8 cellular contexts compared by ENCODE assay signal in genomic region chr22:37674248-37674647, GRCh38. TPM values are rescaled to one million over a fixed set of nuclear protein-coding genes. Genes with fewer than 3 reads are reported as not detected.
DNase-seq lines count a peak whose midpoint lies in the region; ATAC-seq and TF ChIP-seq lines count a peak whose summit lies in the region.

No MANE protein-coding gene starts in this region.

- H3K4me3 ChIP-seq in CD8-positive, alpha-beta memory T cell (ENCODE audit: low read length) = no peak overlapping the region
- no peak overlapping the region for H3K4me3 ChIP-seq in skeletal muscle satellite cell (ENCODE audit: low read length)

- no peaks in the 10 kb centered on the region for H3K9me3 ChIP-seq in CD8-positive, alpha-beta memory T cell (ENCODE audit: low read length)
- H3K9me3 ChIP-seq in skeletal muscle satellite cell (replicated peaks; ENCODE audit: low read length) = no peaks in the 10 kb centered on the region

- peaks cover 44% of the 10 kb centered on the region for H3K4me1 ChIP-seq in CD8-positive, alpha-beta memory T cell (ENCODE audit: insufficient read depth, low read length)
- peaks cover 18% of the 10 kb centered on the region for H3K4me1 ChIP-seq in skeletal muscle satellite cell (ENCODE audit: control insufficient read depth, insufficient read depth, low read length)

- H3K27ac Mint-ChIP-seq in CD8-positive, alpha-beta memory T cell = peak overlapping the region; percentile 61 to 100 (median 76)
- peak overlapping the region; percentile 46 to 98 for H3K27ac Mint-ChIP-seq in effector memory CD8-positive, alpha-beta T cell
- H3K27ac Mint-ChIP-seq in glutamatergic neuron (ENCODE audit: unreplicated experiment) = no peak overlapping the region

- CTCF ChIA-PET in CD8-positive, alpha-beta memory T cell (lab: Charles Lee) = interaction anchor here (0.7 to 16.7 kb wide), 10 partner anchors 9 to 67 kb away, joined by 3 to 375 read pairs (median 7); partner anchors contain the start of genes GGA1, NOL12, PDXP and SH3BP1
- CTCF ChIA-PET in RWPE1 (lab: Yijun Ruan, JAX) = no interaction called here

- no peaks in the 10 kb centered on the region for H3K36me3 ChIP-seq in CD8-positive, alpha-beta memory T cell (ENCODE audit: insufficient read depth, low read length)
- H3K36me3 ChIP-seq in skeletal muscle satellite cell (ENCODE audit: insufficient read depth, low read length) = peaks cover 13% of the 10 kb centered on the region

- POLR2A ChIA-PET in CD8-positive, alpha-beta memory T cell (lab: Charles Lee) = interaction anchor here (0.8 to 4.7 kb wide), 4 partner anchors 13 to 66 kb away, joined by 3 to 59 read pairs (median 6); partner anchors contain the start of genes GGA1 and PDXP
- POLR2A ChIA-PET in RWPE1 (lab: Yijun Ruan, JAX; ENCODE audit: low non-redundant PET) = no interaction called here

- H3K27me3 Mint-ChIP-seq in CD8-positive, alpha-beta memory T cell = no peaks in the 10 kb centered on the region
- no peaks in the 10 kb centered on the region for H3K27me3 Mint-ChIP-seq in effector memory CD8-positive, alpha-beta T cell
- H3K27me3 Mint-ChIP-seq in glutamatergic neuron (ENCODE audit: unreplicated experiment) = peaks cover 5% of the 10 kb centered on the region

- peak overlapping the region; percentile 55 to 97 (median 66) for H3K4me3 Mint-ChIP-seq in CD8-positive, alpha-beta memory T cell
- H3K4me3 Mint-ChIP-seq in effector memory CD8-positive, alpha-beta T cell = peak overlapping the region; percentile 85 to 91
- H3K4me3 Mint-ChIP-seq in glutamatergic neuron (ENCODE audit: unreplicated experiment) = no peak overlapping the region

- no peak for ATAC-seq in effector memory CD8-positive, alpha-beta T cell (replicated peaks)

- no peak overlapping the region for H3K27ac ChIP-seq in CD8-positive, alpha-beta memory T cell (ENCODE audit: low read depth, low read length)
- H3K27ac ChIP-seq in RWPE1 = peak overlapping the region; percentile 98

- TF ChIP-seq CTCF in RWPE1 (conservative IDR thresholded peaks at IDR 0.05; ENCODE audit: low read depth) (no peak), glutamatergic neuron (IDR thresholded peaks at IDR 0.05; ENCODE audit: partially characterized antibody, unreplicated experiment) (no peak)

- peaks cover 32 to 67% (median 37%) of the 10 kb centered on the region in 3 donors for H3K4me1 Mint-ChIP-seq in CD8-positive, alpha-beta memory T cell
- peaks cover 31 to 35% of the 10 kb centered on the region in 2 donors for H3K4me1 Mint-ChIP-seq in effector memory CD8-positive, alpha-beta T cell (ENCODE audit: low read depth in 2 of 2)
- H3K4me1 Mint-ChIP-seq in glutamatergic neuron (ENCODE audit: low read depth, unreplicated experiment) = peaks cover 2% of the 10 kb centered on the region

- H3K9ac ChIP-seq in skeletal muscle satellite cell (ENCODE audit: low read depth, low read length) = peak overlapping the region; percentile 36

- H3K27me3 ChIP-seq in CD8-positive, alpha-beta memory T cell (ENCODE audit: insufficient read depth, low read length, poor library complexity, severe bottlenecking) = no peaks in the 10 kb centered on the region
- H3K27me3 ChIP-seq in skeletal muscle satellite cell (ENCODE audit: control insufficient read depth, insufficient read depth, low read length) = no peaks in the 10 kb centered on the region

- H3K9me3 Mint-ChIP-seq in CD8-positive, alpha-beta memory T cell = no peaks in the 10 kb centered on the region
- H3K9me3 Mint-ChIP-seq in effector memory CD8-positive, alpha-beta T cell = no peaks in the 10 kb centered on the region
- peaks cover 5% of the 10 kb centered on the region for H3K9me3 Mint-ChIP-seq in glutamatergic neuron (ENCODE audit: unreplicated experiment)

- DNase-seq in CD8-positive, alpha-beta memory T cell = no peak
- DNase-seq in RWPE1 (ENCODE audit: low spot score) (no peak), glutamatergic neuron (no peak), DMS53 (lab: John Stamatoyannopoulos, UW) (no peak), NCI-H2081 treated with DMSO at 0.1 percent for 48 hours (lab: John Stamatoyannopoulos, UW) (no peak), activated gamma-delta T cell (lab: John Stamatoyannopoulos, UW) (no peak)
- DNase-seq in effector memory CD8-positive, alpha-beta T cell = no peak

- H3K36me3 Mint-ChIP-seq in CD8-positive, alpha-beta memory T cell = peaks cover 0 to 9% (median 0%) of the 10 kb centered on the region in 3 donors
- H3K36me3 Mint-ChIP-seq in effector memory CD8-positive, alpha-beta T cell (ENCODE audit: insufficient read depth) = peaks cover 29% of the 10 kb centered on the region
- no peaks in the 10 kb centered on the region for H3K36me3 Mint-ChIP-seq in glutamatergic neuron (ENCODE audit: unreplicated experiment)

- peak overlapping the region; percentile 21 for H3K4me2 ChIP-seq in skeletal muscle satellite cell (ENCODE audit: low read length)

RNA-seq across cellular contexts. Expression of gene LGALS1, which starts 1.2 kb away (rescaled TPM):
- 100 to 1,000 TPM; 204 to 223 TPM for total RNA-seq in CD8-positive, alpha-beta memory T cell
- polyA plus RNA-seq in CD8-positive, alpha-beta memory T cell = 182 TPM
- 4,494 and 5,107 TPM in 2 replicates for total RNA-seq in skeletal muscle satellite cell (2012; rRNA removed)
- total RNA-seq in glutamatergic neuron (ENCODE audit: unreplicated experiment) = 50.7 TPM

RNA-seq across cellular contexts. Expression of gene NOL12, which starts 11.9 kb away (rescaled TPM):
- total RNA-seq in CD8-positive, alpha-beta memory T cell = 10 to 100 TPM; 53.6 to 57.2 TPM
- polyA plus RNA-seq in CD8-positive, alpha-beta memory T cell = 38.3 TPM
- 38.0 and 39.5 TPM in 2 replicates for total RNA-seq in skeletal muscle satellite cell (2012; rRNA removed)
- total RNA-seq in glutamatergic neuron (ENCODE audit: unreplicated experiment) = 9.9 TPM

RNA-seq across cellular contexts. Expression of gene PDXP, which starts 15.7 kb away (rescaled TPM):
- 10 to 100 TPM; 36.0 to 37.8 TPM for total RNA-seq in CD8-positive, alpha-beta memory T cell
- polyA plus RNA-seq in CD8-positive, alpha-beta memory T cell = 7.1 TPM
- total RNA-seq in skeletal muscle satellite cell (2012; rRNA removed) = 10.1 and 17.3 TPM in 2 replicates
- 88.1 TPM for total RNA-seq in glutamatergic neuron (ENCODE audit: unreplicated experiment)

RNA-seq across cellular contexts. Expression of gene TRIOBP, which starts 22.6 kb away (rescaled TPM):
- 10 to 100 TPM; 26.1 to 26.7 TPM for total RNA-seq in CD8-positive, alpha-beta memory T cell
- polyA plus RNA-seq in CD8-positive, alpha-beta memory T cell = 13.6 TPM
- 186 and 191 TPM in 2 replicates for total RNA-seq in skeletal muscle satellite cell (2012; rRNA removed)
- 33.7 TPM for total RNA-seq in glutamatergic neuron (ENCODE audit: unreplicated experiment)

RNA-seq across cellular contexts. Expression of gene SH3BP1, which starts 34.8 kb away (rescaled TPM):
- 10 to 100 TPM; 93.1 to 94.6 TPM for total RNA-seq in CD8-positive, alpha-beta memory T cell
- polyA plus RNA-seq in CD8-positive, alpha-beta memory T cell = 32.3 TPM
- total RNA-seq in skeletal muscle satellite cell (2012; rRNA removed) = 10.5 and 13.4 TPM in 2 replicates
- 12.7 TPM for total RNA-seq in glutamatergic neuron (ENCODE audit: unreplicated experiment)
